30 cellular contexts compared by ENCODE assay signal in the genomic region with DNA sequence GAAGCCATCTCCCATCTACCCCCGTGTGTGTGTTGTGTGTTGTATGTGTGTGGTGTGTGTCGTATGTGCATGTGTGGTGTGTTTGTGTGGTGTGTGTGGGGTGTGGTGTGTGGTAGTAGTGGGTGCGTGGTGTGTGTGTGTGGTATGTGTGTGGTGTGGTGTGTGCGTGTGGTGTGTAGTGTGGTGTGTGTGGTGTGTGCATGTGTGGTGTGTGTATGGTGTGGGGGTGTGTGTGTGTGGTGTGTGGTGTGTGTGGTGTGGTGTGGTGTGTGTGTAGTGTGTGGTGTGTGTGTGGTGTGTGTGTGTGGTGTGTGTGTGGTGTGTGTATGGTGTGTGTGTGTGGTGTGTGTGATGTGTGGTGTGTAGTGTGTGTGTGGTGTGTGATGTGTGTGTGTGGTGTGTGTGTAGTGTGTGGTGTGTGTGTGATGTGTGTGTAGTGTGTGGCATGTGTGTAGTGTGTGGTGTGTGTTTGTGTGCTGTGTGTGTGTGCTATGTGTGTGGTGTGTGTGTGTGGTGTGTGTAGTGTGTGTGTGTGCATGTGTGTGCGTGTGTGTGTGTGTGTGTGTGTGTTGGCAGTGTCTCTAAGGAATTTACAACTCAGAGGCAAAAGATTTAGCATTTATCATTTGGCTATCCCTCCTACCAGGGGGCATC.
"Had no signal": no experiment of that assay in that cellular context is flagged by ENCODE, and none has a peak within 500 bp of the region (broad histone marks: within the 10 kb centered on the region; RNA-seq: fewer than 3 reads in every experiment).

No MANE protein-coding gene starts in this region.

- H3K4me1 ChIP-seq: gastroesophageal sphincter, left ventricle myocardium inferior, upper lobe of left lung had no signal

- H3K4me2 ChIP-seq: hepatocyte had no signal

- H3K9me3 ChIP-seq: gastroesophageal sphincter, left ventricle myocardium inferior, ovary, thoracic aorta, upper lobe of left lung had no signal

- H3K9me3 Mint-ChIP-seq: activated naive CD8-positive, alpha-beta T cell treated with anti-CD3 and anti-CD28 coated beads, Interleukin-2, amount 50 U/mL, for 24 hours; nephron; stimulated activated naive CD8-positive, alpha-beta T cell treated with anti-CD3 and anti-CD28 coated beads, Interleukin-15, Interleukin-2, amounts not matched to agents 100 ng/mL and 50 ng/mL, for 24 hours; T-helper 1 cell treated with Interleukin-12 subunit alpha and Interleukin-12 subunit beta and Interleukin-4 antibody, amounts not matched to agents 30 μg/mL and 1 μg/mL, for 36 hours had no signal

- H3K4me3 Mint-ChIP-seq: activated naive CD8-positive, alpha-beta T cell treated with anti-CD3 and anti-CD28 coated beads, Interleukin-2, amount 50 U/mL, for 24 hours; nephron; stimulated activated naive CD8-positive, alpha-beta T cell treated with anti-CD3 and anti-CD28 coated beads, Interleukin-15, Interleukin-2, amounts not matched to agents 100 ng/mL and 50 ng/mL, for 24 hours; T-helper 1 cell treated with Interleukin-12 subunit alpha and Interleukin-12 subunit beta and Interleukin-4 antibody, amounts not matched to agents 30 μg/mL and 1 μg/mL, for 36 hours had no signal

- H2AFZ ChIP-seq: hepatocyte had no signal

- DNase-seq: activated CD4-positive, alpha-beta T cell treated with anti-CD3 and anti-CD28 coated beads for 4 hours; activated CD4-positive, alpha-beta T cell treated with anti-CD3 and anti-CD28 coated beads, Interleukin-2, amount 50 U/mL, for 4 hours; activated CD8-positive, alpha-beta memory T cell treated with anti-CD3 and anti-CD28 coated beads for 24 hours; activated gamma-delta T cell; activated naive CD4-positive, alpha-beta T cell treated with anti-CD3 and anti-CD28 coated beads, Interleukin-2, amount 50 U/mL, for 16 hours; activated naive CD8-positive, alpha-beta T cell treated with anti-CD3 and anti-CD28 coated beads, Interleukin-2, amount 50 U/mL, for 24 hours; amygdala; effector CD8-positive, alpha-beta T cell; islet precursor cell; left ventricle myocardium inferior; ovary; stimulated activated CD4-positive, alpha-beta T cell treated with anti-CD3 and anti-CD28 coated beads, Interleukin-12 subunit alpha, Interleukin-12 subunit beta, amount 100 ng/mL, for 4 hours; stimulated activated CD4-positive, alpha-beta T cell treated with anti-CD3 and anti-CD28 coated beads, Interleukin-4, amount 100 ng/mL, for 1 hour; T-helper 9 cell; upper lobe of left lung had no signal

- H3K36me3 ChIP-seq: gastroesophageal sphincter, left ventricle myocardium inferior, ovary, thoracic aorta, upper lobe of left lung had no signal

- H3K4me3 ChIP-seq: gastroesophageal sphincter, hepatocyte, left ventricle myocardium inferior, lung, ovary, skin epidermis, thoracic aorta, upper lobe of left lung had no signal

- H3K27me3 ChIP-seq: gastroesophageal sphincter, hepatocyte, ovary, upper lobe of left lung had no signal

- H3K79me2 ChIP-seq: hepatocyte had no signal

- FAIRE-seq: colon, endometrium, TTC549 had no signal

- H3K27ac ChIP-seq: epithelial cell of prostate, gastroesophageal sphincter, hepatocyte, left ventricle myocardium inferior, ovary, skin epidermis, thoracic aorta, upper lobe of left lung, VCaP had no signal

- H3K4me1 Mint-ChIP-seq: activated naive CD8-positive, alpha-beta T cell treated with anti-CD3 and anti-CD28 coated beads, Interleukin-2, amount 50 U/mL, for 24 hours; nephron had no signal

- ATAC-seq: activated naive CD8-positive, alpha-beta T cell treated with anti-CD3 and anti-CD28 coated beads, Interleukin-2, amount 50 U/mL, for 24 hours; gastroesophageal sphincter; sciatic nerve had no signal

- H3K27ac Mint-ChIP-seq: activated naive CD8-positive, alpha-beta T cell treated with anti-CD3 and anti-CD28 coated beads, Interleukin-2, amount 50 U/mL, for 24 hours; nephron; progenitor cell of endocrine pancreas; stimulated activated naive CD8-positive, alpha-beta T cell treated with anti-CD3 and anti-CD28 coated beads, Interleukin-15, Interleukin-2, amounts not matched to agents 100 ng/mL and 50 ng/mL, for 24 hours; T-helper 1 cell treated with Interleukin-12 subunit alpha and Interleukin-12 subunit beta and Interleukin-4 antibody, amounts not matched to agents 30 μg/mL and 1 μg/mL, for 36 hours had no signal
